In the genomic region with DNA sequence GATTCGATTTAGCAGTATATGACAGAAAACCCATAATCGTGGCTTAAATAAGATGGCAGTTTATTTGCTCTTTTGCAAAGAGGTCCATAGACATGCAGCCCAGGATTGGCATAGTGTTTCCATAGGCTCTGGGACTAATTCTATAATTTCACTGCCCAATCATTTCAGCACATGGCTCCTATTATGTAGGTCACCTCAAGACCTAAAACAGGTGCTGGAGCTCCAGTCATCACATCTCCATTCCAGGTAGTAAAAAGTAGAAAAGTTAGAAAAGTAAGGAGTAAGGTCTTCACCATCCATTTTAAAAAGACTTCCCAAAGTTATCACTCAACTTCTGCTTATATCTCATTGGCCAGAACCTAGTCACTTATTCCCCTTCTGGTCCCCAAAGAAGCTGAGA, we compare ENCODE assay signal across 35 cellular contexts.
DNase-seq lines count a peak whose midpoint lies in the region; ATAC-seq, FAIRE-seq and TF ChIP-seq lines count a peak whose summit lies in the region.
"Had no signal": no experiment of that assay in that cellular context is flagged by ENCODE, and none has a peak within 500 bp of the region (broad histone marks: within the 10 kb centered on the region; RNA-seq: fewer than 3 reads in every experiment).

No MANE protein-coding gene starts in this region.

- H2AFZ ChIP-seq in K562 (ENCODE audit: low read depth, low read length) (no peak overlapping the region), H1 (ENCODE audit: low read length) (no peak overlapping the region)

- no peak overlapping the region for H2BK12ac ChIP-seq in H1 (ENCODE audit: low read depth, low read length)

- intact Hi-C loops in K562 (cut with micrococcal nuclease) (no loop called here), ascending aorta (cut with DNase I) (no loop called here), stomach (cut with DNase I; ENCODE audit: low total_unique reads) (no loop called here)

- H2AK5ac ChIP-seq in H1 (ENCODE audit: low read depth, low read length): no peak overlapping the region

- TF ChIP-seq RAD21 in K562 (CRISPR knock-in tag; conservative IDR thresholded peaks at IDR 0.05 in 1 of 2, IDR thresholded peaks at IDR 0.05 in 1 of 2) (no peak), H1 (IDR thresholded peaks at IDR 0.05 in 1 of 2, conservative IDR thresholded peaks at IDR 0.05 in 1 of 2; ENCODE audit: low read depth in 2 of 2, low read length in 2 of 2) (no peak)

- H3K9me3 ChIP-seq in K562 (replicated peaks; ENCODE audit: control insufficient read depth, insufficient read depth, low read depth, low read length): no peaks in the 10 kb centered on the region
- H3K9me3 ChIP-seq in H1 (ENCODE audit: insufficient read depth in 2 of 2, low read depth in 1 of 2, low read length in 1 of 2): no peaks in the 10 kb centered on the region; a peak in 1 of 4 replicates
- H3K9me3 ChIP-seq in ascending aorta: no peaks in the 10 kb centered on the region
- H3K9me3 ChIP-seq in stomach: no peaks in the 10 kb centered on the region
- H3K9me3 ChIP-seq: A549; BE2C; BLaER1; BLaER1 treated with 17β-estradiol and CSF1 and Interleukin-3, amounts not matched to agents 10 nM and 100 nM; Caco-2 had no signal

- TF ChIP-seq EP300 in K562 (IDR thresholded peaks at IDR 0.05; ENCODE audit: low read length) (no peak), H1 (IDR thresholded peaks at IDR 0.05; ENCODE audit: borderline replicate concordance in 1 of 2, low read depth in 2 of 2, low read length in 2 of 2) (no peak), stomach (IDR thresholded peaks at IDR 0.05) (no peak)

- H3K27ac ChIP-seq in K562 (ENCODE audit: extremely low read depth, low read depth, low read length) (no peak overlapping the region), H1 (ENCODE audit: low read depth, low read length) (no peak overlapping the region), ascending aorta (no peak overlapping the region), stomach (no peak overlapping the region)
- H3K27ac ChIP-seq: 22Rv1; A549; BLaER1; BLaER1 treated with 17β-estradiol and CSF1 and Interleukin-3, amounts not matched to agents 10 nM and 100 nM; C4-2B had no signal

- H3K4me1 Mint-ChIP-seq in WTC11: peaks cover 34% of the 10 kb centered on the region
- H3K4me1 Mint-ChIP-seq: B cell had no signal

- H3K23me2 ChIP-seq in H1 (ENCODE audit: low read depth, low read length): no peaks in the 10 kb centered on the region; the same call in 1 of the 2 replicates

- no peaks in the 10 kb centered on the region; the same call in 1 of the 2 replicates for H3K27me3 Mint-ChIP-seq in WTC11 (ENCODE audit: low read depth)

- BruUV-seq in K562 (replicated peaks; lab: Mats Ljungman, UMichigan): no TSS peak

- TF ChIP-seq CTCF in WTC11 (IDR thresholded peaks at IDR 0.05): no peak
- no peak for TF ChIP-seq CTCF in K562 (IDR thresholded peaks at IDR 0.05 in 2 of 3, conservative IDR thresholded peaks at IDR 0.05 in 1 of 3; ENCODE audit: insufficient read depth in 2 of 3, low read depth in 1 of 3, low read length in 3 of 3)
- TF ChIP-seq CTCF in H1 (IDR thresholded peaks at IDR 0.05; ENCODE audit: control extremely low read depth in 1 of 3, insufficient read depth in 1 of 3, low read depth in 1 of 3, low read length in 3 of 3): no peak
- no peak for TF ChIP-seq CTCF in ascending aorta (IDR thresholded peaks at IDR 0.05)
- no peak for TF ChIP-seq CTCF in stomach (IDR thresholded peaks at IDR 0.05)

- 0% methylated on average over 2 of the region's 2 CpGs for WGBS in K562 (ENCODE audit: insufficient coverage, low coverage, missing lambda C conversion rate)
- 86% methylated on average over 2 of the region's 2 CpGs; no CpG with 5 or more reads in 1 of the 2 experiments for WGBS in H1 (ENCODE audit: extremely low coverage in 1 of 2, insufficient coverage in 1 of 2, insufficient read length in 1 of 2, insufficient replicate concordance in 2 of 2, low coverage in 1 of 2, low lambda C conversion rate in 2 of 2, missing lambda C conversion rate in 1 of 2), 2 experiments
- WGBS in stomach, 5 donors: 78 to 100% (median 95%) methylated on average over 2 of the region's 2 CpGs

- no peak overlapping the region for H4K91ac ChIP-seq in H1 (replicated peaks; ENCODE audit: insufficient read length, low read length)

- no peak overlapping the region for H2BK5ac ChIP-seq in H1 (ENCODE audit: low read depth, low read length)

- H4K20me1 ChIP-seq in K562 (replicated peaks; ENCODE audit: control insufficient read depth, insufficient read depth, low read length): peaks cover 5% of the 10 kb centered on the region; the same call in 1 of the 2 replicates
- no peaks in the 10 kb centered on the region for H4K20me1 ChIP-seq in H1 (replicated peaks in 1 of 2; ENCODE audit: control insufficient read depth in 1 of 2, insufficient read depth in 2 of 2, low read length in 2 of 2)

- in situ Hi-C loops in K562 (cut with MboI): no loop called here

- H3K79me1 ChIP-seq in H1 (ENCODE audit: low read depth, low read length): no peaks in the 10 kb centered on the region

- H3K27me3 ChIP-seq in K562 (ENCODE audit: control insufficient read depth in 2 of 2, insufficient read depth in 2 of 2, low read length in 2 of 2) (peaks cover 0 to 6% of the 10 kb centered on the region in 2 experiments; a peak in 3 of 5 replicates), H1 (replicated peaks in 1 of 4; ENCODE audit: control insufficient read depth in 3 of 4, extremely low read depth in 1 of 4, insufficient read depth in 3 of 4, low read length in 3 of 4) (no peaks in the 10 kb centered on the region; a peak in 1 of 7 replicates), ascending aorta (no peaks in the 10 kb centered on the region), stomach (no peaks in the 10 kb centered on the region)
- H3K27me3 ChIP-seq: BE2C had no signal

- H3K27ac Mint-ChIP-seq in WTC11: no peak overlapping the region
- H3K27ac Mint-ChIP-seq: B cell; CD14-positive monocyte; CD4-positive, alpha-beta memory T cell; CD4-positive, alpha-beta T cell; CD4-positive, CD25-positive, alpha-beta regulatory T cell; CD8-positive, alpha-beta memory T cell; CD8-positive, alpha-beta T cell had no signal

- H3K14ac ChIP-seq in H1 (ENCODE audit: insufficient read length): no peak overlapping the region

- no peak for DNase-seq in WTC11 (ENCODE audit: low spot score)
- DNase-seq in K562 (ENCODE audit: extremely low read depth in 1 of 4, low spot score in 3 of 4): no peak
- DNase-seq in H1 (ENCODE audit: low read depth in 1 of 2, low spot score in 2 of 2): no peak
- no peak for DNase-seq in ascending aorta (ENCODE audit: low spot score in 2 of 2)
- no peak for DNase-seq in stomach
- DNase-seq: 8988T; ACHN; AML-193; BE2C; C1 segment of cervical spinal cord; Caco-2; Calu3; CD4-positive, alpha-beta memory T cell; CD4-positive, alpha-beta T cell; CD4-positive, CD25-positive, alpha-beta regulatory T cell; CD8-positive, alpha-beta memory T cell; CD8-positive, alpha-beta T cell; COR-L47; DMS 273 treated with DMSO at 0.1 percent for 48 hours; DMS153; DMS53; DMS79; DMS79 treated with DMSO at 0.1 percent for 48 hours; DND-41; EL had no signal

- no peaks in the 10 kb centered on the region for H3K4me1 ChIP-seq in K562 (replicated peaks in 1 of 2; ENCODE audit: control insufficient read depth in 2 of 2, insufficient read depth in 2 of 2, low read length in 2 of 2)
- H3K4me1 ChIP-seq in H1 (replicated peaks in 1 of 4; ENCODE audit: control insufficient read depth in 3 of 4, insufficient read depth in 4 of 4, low read length in 3 of 4): peaks cover 0 to 6% (median 2%) of the 10 kb centered on the region in 4 experiments; a peak in 4 of 7 replicates
- no peaks in the 10 kb centered on the region for H3K4me1 ChIP-seq in ascending aorta
- H3K4me1 ChIP-seq in stomach: peaks cover 5 to 21% (median 19%) of the 10 kb centered on the region in 4 donors

- ATAC-seq in WTC11 (no peak), K562 (no peak), HG02870 (IDR thresholded peaks at IDR 0.05; ENCODE audit: unreplicated experiment) (no peak)
- ATAC-seq: A549; CD8-positive, alpha-beta T cell had no signal

- H3K9ac ChIP-seq in K562 (ENCODE audit: insufficient read depth in 1 of 2, low read depth in 2 of 2, low read length in 2 of 2) (no peak overlapping the region), H1 (replicated peaks in 1 of 4; ENCODE audit: extremely low read depth in 1 of 4, low read depth in 3 of 4, low read length in 3 of 4) (no peak overlapping the region)
- H3K9ac ChIP-seq: BLaER1; BLaER1 treated with 17β-estradiol and CSF1 and Interleukin-3, amounts not matched to agents 10 nM and 100 nM had no signal

- H3K9me3 Mint-ChIP-seq in WTC11: peaks cover 14% of the 10 kb centered on the region
- H3K9me3 Mint-ChIP-seq: CD14-positive monocyte; CD4-positive, alpha-beta T cell; CD4-positive, CD25-positive, alpha-beta regulatory T cell; CD8-positive, alpha-beta memory T cell; CD8-positive, alpha-beta T cell had no signal

- CTCF ChIA-PET in WTC11 (lab: Charles Lee) (no interaction called here), K562 (lab: Yijun Ruan, JAX; ENCODE audit: low intra/inter-chr PET ratio) (no interaction called here), H1 (lab: Charles Lee; ENCODE audit: partially characterized antibody) (interaction anchor here (1.0 to 1.2 kb wide), 2 partner anchors 18 to 436 kb away, joined by 3 read pairs; no protein-coding TSS in a partner anchor)

- H3K36me3 ChIP-seq in K562 (ENCODE audit: control insufficient read depth, insufficient read depth, low read length) (no peaks in the 10 kb centered on the region), H1 (ENCODE audit: control insufficient read depth in 2 of 4, insufficient read depth in 4 of 4, low read length in 3 of 4) (no peaks in the 10 kb centered on the region), ascending aorta (no peaks in the 10 kb centered on the region), stomach (no peaks in the 10 kb centered on the region)
- H3K36me3 ChIP-seq: BE2C; BLaER1; BLaER1 treated with 17β-estradiol and CSF1 and Interleukin-3, amounts not matched to agents 10 nM and 100 nM had no signal

- no peak overlapping the region for H3K56ac ChIP-seq in H1 (replicated peaks; ENCODE audit: insufficient read length, low read depth, low read length)

- no peak overlapping the region for H2BK15ac ChIP-seq in H1 (ENCODE audit: low read length)

- POLR2A ChIA-PET in WTC11 (lab: Charles Lee) (no interaction called here), K562 (lab: Yijun Ruan, JAX) (no interaction called here), H1 (lab: Charles Lee; ENCODE audit: partially characterized antibody) (no interaction called here)

- H3K4me3 Mint-ChIP-seq in WTC11: no peak overlapping the region
- H3K4me3 Mint-ChIP-seq: B cell; CD14-positive monocyte; CD4-positive, alpha-beta memory T cell; CD4-positive, alpha-beta T cell; CD4-positive, CD25-positive, alpha-beta regulatory T cell; CD8-positive, alpha-beta memory T cell; CD8-positive, alpha-beta T cell had no signal

- H3K23ac ChIP-seq in H1 (ENCODE audit: insufficient read length): no peak overlapping the region

- H3K4me2 ChIP-seq in K562 (ENCODE audit: insufficient read depth, low read length) (no peak overlapping the region), H1 (ENCODE audit: insufficient read depth in 1 of 2, low read depth in 2 of 2, low read length in 2 of 2) (no peak overlapping the region)
- H3K4me2 ChIP-seq: A549; BLaER1; BLaER1 treated with 17β-estradiol and CSF1 and Interleukin-3, amounts not matched to agents 10 nM and 100 nM had no signal

- no peak for TF ChIP-seq POLR2A in K562 (conservative IDR thresholded peaks at IDR 0.05)
- TF ChIP-seq POLR2A in H1 (IDR thresholded peaks at IDR 0.05; ENCODE audit: control extremely low read depth in 1 of 2, low read depth in 2 of 2, low read length in 2 of 2): no peak
- TF ChIP-seq POLR2A in stomach (IDR thresholded peaks at IDR 0.05): no peak

- H3K4me3 ChIP-seq in K562 (no peak overlapping the region), H1 (ENCODE audit: extremely low read depth in 1 of 4, insufficient read depth in 2 of 4, low read depth in 3 of 4, low read length in 4 of 4) (no peak overlapping the region), ascending aorta (no peak overlapping the region), stomach (no peak overlapping the region)
- H3K4me3 ChIP-seq: A549; BLaER1; BLaER1 treated with 17β-estradiol and CSF1 and Interleukin-3, amounts not matched to agents 10 nM and 100 nM had no signal

- H3K18ac ChIP-seq in H1 (ENCODE audit: extremely low read depth, low read length): no peak overlapping the region

- H3K9me1 ChIP-seq in K562 (ENCODE audit: control insufficient read depth, insufficient read depth, low read length): no peaks in the 10 kb centered on the region

- no peaks in the 10 kb centered on the region for H3K36me3 Mint-ChIP-seq in WTC11
- H3K36me3 Mint-ChIP-seq: CD14-positive monocyte; CD4-positive, alpha-beta memory T cell; CD4-positive, CD25-positive, alpha-beta regulatory T cell; CD8-positive, alpha-beta memory T cell; CD8-positive, alpha-beta T cell had no signal

- H4K8ac ChIP-seq in H1 (ENCODE audit: extremely low read depth, insufficient read depth, low read length): no peak overlapping the region

- H3K79me2 ChIP-seq in K562 (ENCODE audit: control insufficient read depth, insufficient read depth, low read length): no peaks in the 10 kb centered on the region
- no peaks in the 10 kb centered on the region for H3K79me2 ChIP-seq in H1 (ENCODE audit: control insufficient read depth in 1 of 2, insufficient read depth in 2 of 2, low read length in 2 of 2)

- no peak overlapping the region for H4K5ac ChIP-seq in H1 (ENCODE audit: insufficient read length, low read depth, low read length)

- H3K4ac ChIP-seq in H1 (replicated peaks; ENCODE audit: insufficient read length, low read depth, low read length): no peak overlapping the region

- H2BK20ac ChIP-seq in H1 (ENCODE audit: low read length): no peak overlapping the region

- FAIRE-seq in K562 (lab: Jason Lieb, UNC) (no peak), H1 (lab: Jason Lieb, UNC) (no peak)
- FAIRE-seq: A204.1, A549, D721Med had no signal

- no peak overlapping the region for H2BK120ac ChIP-seq in H1 (replicated peaks; ENCODE audit: low read depth, low read length)
